1 cellular context compared by ENCODE assay signal in genomic region chrX:11105080-11105479, GRCh38.
TF ChIP-seq lines count a peak whose summit lies in the region.

No MANE protein-coding gene starts in this region.

TF ChIP-seq in GM23338, 12 proteins besides CTCF, POLR2A, EP300 and RAD21 (continued from another document):
- TF ChIP-seq ZNF462 (CRISPR knock-in tag; IDR thresholded peaks at IDR 0.05): no peak
TF ChIP-seq in GM23338: peak in this region for 0.
